Comparison of ENCODE assay signal across 1 cellular context in genomic region chr15:72368315-72368714, GRCh38.
TF ChIP-seq lines count a peak whose summit lies in the region.

No MANE protein-coding gene starts in this region.

TF ChIP-seq in GM12878, 131 proteins besides CTCF, POLR2A, EP300 and RAD21:
- TF ChIP-seq POU2F2 (IDR thresholded peaks at IDR 0.05; ENCODE audit: borderline replicate concordance, low read depth, low read length) (no peak), FOXM1 (IDR thresholded peaks at IDR 0.05; ENCODE audit: low read depth, low read length) (no peak), BCL3 (IDR thresholded peaks at IDR 0.05; ENCODE audit: borderline replicate concordance, insufficient read depth, low read depth, low read length, poor library complexity, severe bottlenecking) (no peak), WRNIP1 (IDR thresholded peaks at IDR 0.05; ENCODE audit: borderline replicate concordance, low read depth, low read length) (no peak), GATAD2B (conservative IDR thresholded peaks at IDR 0.05; ENCODE audit: low read depth) (no peak), MXI1 (IDR thresholded peaks at IDR 0.05; ENCODE audit: low read depth, low read length) (no peak), RBBP5 (conservative IDR thresholded peaks at IDR 0.05) (no peak), IRF4 (IDR thresholded peaks at IDR 0.05; ENCODE audit: low read depth, low read length) (no peak), BMI1 (IDR thresholded peaks at IDR 0.05; ENCODE audit: borderline replicate concordance) (no peak), MTA3 (IDR thresholded peaks at IDR 0.05; ENCODE audit: borderline replicate concordance, low read length) (no peak)
